In genomic region chr2:212695426-212695825, GRCh38 we compare ENCODE assay signal across 6 cellular contexts.
"Had no signal": no experiment of that assay in that cellular context is flagged by ENCODE, and none has a peak within 500 bp of the region (broad histone marks: within the 10 kb centered on the region; RNA-seq: fewer than 3 reads in every experiment).

No MANE protein-coding gene starts in this region.

- FAIRE-seq: HepG2, HTR-8/SVneo, K562 had no signal

- DNase-seq: IMR-90, KBM-7 had no signal

- ATAC-seq: HepG2, K562 had no signal

- H3K27ac ChIP-seq: HL-60 had no signal

- H3K4me3 ChIP-seq: K562 had no signal
